8 cellular contexts compared by ENCODE assay signal in the genomic region with DNA sequence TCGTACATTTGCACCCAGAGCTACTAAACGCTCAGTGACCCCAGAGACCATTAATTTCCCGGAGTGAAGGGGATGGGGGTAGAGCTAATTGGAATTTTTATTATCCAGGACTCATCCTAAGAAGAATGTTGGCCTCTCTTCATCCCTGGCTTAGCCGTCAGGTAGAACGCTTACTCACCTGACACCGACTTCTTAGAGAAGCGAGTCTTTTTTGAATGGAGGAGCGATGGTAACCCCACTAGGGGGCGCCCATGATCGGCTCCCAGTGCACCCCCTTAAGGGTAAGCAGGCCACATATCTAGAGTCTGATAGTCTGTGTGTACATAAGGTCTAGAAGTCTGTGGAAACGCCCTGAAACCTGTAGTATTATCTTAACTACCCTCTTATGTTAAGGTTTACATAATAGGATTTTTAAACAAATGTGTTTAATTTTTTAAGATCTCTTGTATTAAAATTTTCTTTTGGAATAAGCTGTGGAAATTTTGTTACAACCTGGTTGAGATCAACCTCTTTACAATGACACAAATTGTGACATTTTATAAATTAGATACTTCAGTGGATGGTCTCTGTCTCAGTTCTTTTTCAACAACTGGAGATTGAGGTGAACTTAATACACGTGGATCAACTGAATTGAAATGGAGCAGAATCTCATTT.
A peak's percentile ranks its signal among the peaks of the same experiment; 100 is the strongest.
DNase-seq lines count a peak whose midpoint lies in the region; ATAC-seq and TF ChIP-seq lines count a peak whose summit lies in the region.

No MANE protein-coding gene starts in this region.

- no peak overlapping the region for H3K27ac Mint-ChIP-seq in CD8-positive, alpha-beta memory T cell
- no peak overlapping the region for H3K27ac Mint-ChIP-seq in activated naive CD8-positive, alpha-beta T cell treated with anti-CD3 and anti-CD28 coated beads, Interleukin-2, amount 50 U/mL, for 24 hours

- no peak overlapping the region for H2BK20ac ChIP-seq in IMR-90 (ENCODE audit: low read depth, low read length)

- no peak overlapping the region for H2BK120ac ChIP-seq in IMR-90 (ENCODE audit: low read depth, low read length)

- H3K18ac ChIP-seq in IMR-90 (ENCODE audit: low read depth, low read length): no peak overlapping the region

- no peak overlapping the region for H3K4me3 ChIP-seq in CD8-positive, alpha-beta memory T cell (ENCODE audit: low read length)
- H3K4me3 ChIP-seq in IMR-90 (ENCODE audit: insufficient read depth, low read depth, low read length) (no peak overlapping the region), ovary (no peak overlapping the region)

- POLR2A ChIA-PET in CD8-positive, alpha-beta memory T cell (lab: Charles Lee): no interaction called here
- POLR2A ChIA-PET in IMR-90 (lab: Charles Lee; ENCODE audit: unreplicated experiment): no interaction called here

- H3K4me3 Mint-ChIP-seq in CD8-positive, alpha-beta memory T cell: no peak overlapping the region
- no peak overlapping the region for H3K4me3 Mint-ChIP-seq in activated naive CD8-positive, alpha-beta T cell treated with anti-CD3 and anti-CD28 coated beads, Interleukin-2, amount 50 U/mL, for 24 hours

- H3K4me1 ChIP-seq in CD8-positive, alpha-beta memory T cell (ENCODE audit: insufficient read depth, low read length): no peaks in the 10 kb centered on the region
- H3K4me1 ChIP-seq in IMR-90 (ENCODE audit: control insufficient read depth, insufficient read depth, low read length) (no peaks in the 10 kb centered on the region), ovary (ENCODE audit: insufficient read depth) (no peaks in the 10 kb centered on the region)

- no peaks in the 10 kb centered on the region for H3K36me3 ChIP-seq in CD8-positive, alpha-beta memory T cell (ENCODE audit: insufficient read depth, low read length)
- H3K36me3 ChIP-seq in IMR-90 (ENCODE audit: control insufficient read depth, insufficient read depth, low read length): no peaks in the 10 kb centered on the region; the same call in 1 of the 2 replicates
- H3K36me3 ChIP-seq in ovary: no peaks in the 10 kb centered on the region

- H2AK9ac ChIP-seq in IMR-90 (replicated peaks; ENCODE audit: low read depth, low read length, poor library complexity): no peak overlapping the region

- H2BK15ac ChIP-seq in IMR-90 (ENCODE audit: low read depth, low read length): no peak overlapping the region

- H2AK5ac ChIP-seq in IMR-90 (ENCODE audit: low read depth, low read length): no peak overlapping the region

- no peaks in the 10 kb centered on the region for H3K79me1 ChIP-seq in IMR-90 (ENCODE audit: low read depth in 1 of 2, low read length in 2 of 2)

- no peak overlapping the region for H3K4ac ChIP-seq in IMR-90 (ENCODE audit: low read depth, low read length)

- no peak overlapping the region for H4K5ac ChIP-seq in IMR-90 (ENCODE audit: low read depth, low read length)

- no peak overlapping the region for H3K27ac ChIP-seq in CD8-positive, alpha-beta memory T cell (ENCODE audit: low read depth, low read length)
- H3K27ac ChIP-seq in IMR-90 (ENCODE audit: insufficient read depth, low read length) (no peak overlapping the region), ovary (no peak overlapping the region)

- no CpG with 5 or more reads among the region's 12 CpGs for WGBS in IMR-90 (ENCODE audit: extremely low coverage in 2 of 2, insufficient read length in 1 of 2), 2 experiments
- 49% methylated on average over 12 of the region's 12 CpGs for WGBS in ovary, 3 donors

- peaks cover 0 to 3% (median 0%) of the 10 kb centered on the region in 5 donors for H3K9me3 Mint-ChIP-seq in CD8-positive, alpha-beta memory T cell
- no peaks in the 10 kb centered on the region for H3K9me3 Mint-ChIP-seq in activated naive CD8-positive, alpha-beta T cell treated with anti-CD3 and anti-CD28 coated beads, Interleukin-2, amount 50 U/mL, for 24 hours

- peak; percentile 60 for TF ChIP-seq RAD21 in IMR-90 (IDR thresholded peaks at IDR 0.05; ENCODE audit: low read length)

- no peak overlapping the region for H3K4me2 ChIP-seq in IMR-90 (ENCODE audit: low read depth, low read length)

- CTCF ChIA-PET in CD8-positive, alpha-beta memory T cell (lab: Charles Lee): interaction anchor here (1.1 to 1.5 kb wide), 3 partner anchors 19 to 243 kb away, joined by 3 read pairs; no protein-coding TSS in a partner anchor
- CTCF ChIA-PET in IMR-90 (lab: Yijun Ruan, JAX): interaction anchor here (0.6 kb wide), 1 partner anchor 120 kb away, joined by 3 read pairs; no protein-coding TSS in a partner anchor

- peak in 4 of 5 donors; percentile 5 to 52 (median 16) for DNase-seq in CD8-positive, alpha-beta memory T cell
- DNase-seq in IMR-90 (no peak), SW480 (ENCODE audit: low spot score) (peak; percentile 36), iPS DF 4.7 (ENCODE audit: extremely low read depth, low spot score) (peak; percentile 22), ovary (no peak)
- peak; percentile 77 for DNase-seq in activated naive CD8-positive, alpha-beta T cell treated with anti-CD3 and anti-CD28 coated beads, Interleukin-2, amount 50 U/mL, for 24 hours
- peak; percentile 51 to 67 for DNase-seq in stimulated activated CD4-positive, alpha-beta T cell treated with anti-CD3 and anti-CD28 coated beads, Interleukin-1b, Interleukin-23, amount 100 ng/mL, for 4 hours (ENCODE audit: low read depth in 2 of 2)

- H3K27me3 ChIP-seq in CD8-positive, alpha-beta memory T cell (ENCODE audit: insufficient read depth, low read length, poor library complexity, severe bottlenecking): no peaks in the 10 kb centered on the region
- H3K27me3 ChIP-seq in IMR-90 (ENCODE audit: control insufficient read depth, insufficient read depth, low read length) (no peaks in the 10 kb centered on the region), ovary (no peaks in the 10 kb centered on the region)

- H3K9me1 ChIP-seq in IMR-90 (ENCODE audit: insufficient read depth, low read length): no peaks in the 10 kb centered on the region

- peaks cover 0 to 15% (median 4%) of the 10 kb centered on the region in 3 donors for H3K36me3 Mint-ChIP-seq in CD8-positive, alpha-beta memory T cell
- peaks cover 2% of the 10 kb centered on the region for H3K36me3 Mint-ChIP-seq in activated naive CD8-positive, alpha-beta T cell treated with anti-CD3 and anti-CD28 coated beads, Interleukin-2, amount 50 U/mL, for 24 hours (ENCODE audit: low read depth)

- in situ Hi-C loops in IMR-90 (cut with MboI; ENCODE audit: low sequenced_read_pairs): no loop called here

- H4K8ac ChIP-seq in IMR-90 (ENCODE audit: low read depth in 2 of 2, low read length in 2 of 2): no peak overlapping the region

- no peak overlapping the region for H3K23ac ChIP-seq in IMR-90 (ENCODE audit: low read depth, low read length)

- no peaks in the 10 kb centered on the region for H3K27me3 Mint-ChIP-seq in CD8-positive, alpha-beta memory T cell
- no peaks in the 10 kb centered on the region for H3K27me3 Mint-ChIP-seq in activated naive CD8-positive, alpha-beta T cell treated with anti-CD3 and anti-CD28 coated beads, Interleukin-2, amount 50 U/mL, for 24 hours

- no peak overlapping the region for H2BK5ac ChIP-seq in IMR-90 (ENCODE audit: low read depth, low read length, poor library complexity, severe bottlenecking)

- H2AFZ ChIP-seq in IMR-90 (replicated peaks; ENCODE audit: low read length, poor library complexity): no peak overlapping the region

- no peak overlapping the region for H3K56ac ChIP-seq in IMR-90 (ENCODE audit: extremely low read depth, insufficient read depth, low read length)

- dilution Hi-C loops in IMR-90 (cut with HindIII; ENCODE audit: low sequenced_read_pairs, unreplicated experiment): no loop called here

- no peak overlapping the region for H3K9ac ChIP-seq in IMR-90 (ENCODE audit: low read depth, low read length)

- intact Hi-C loops in IMR-90 (cut with micrococcal nuclease) (loop anchor here (1.0 kb wide), 1 partner anchor 245 kb away; no protein-coding TSS in a partner anchor), ovary (cut with DNase I) (no loop called here)

- no peak overlapping the region for H3K14ac ChIP-seq in IMR-90 (replicated peaks; ENCODE audit: low read depth, low read length)

- TF ChIP-seq POLR2A in IMR-90 (IDR thresholded peaks at IDR 0.05; ENCODE audit: low read depth, low read length) (no peak), ovary (IDR thresholded peaks at IDR 0.05) (no peak)

- H3K4me1 Mint-ChIP-seq in CD8-positive, alpha-beta memory T cell: peaks cover 0 to 13% (median 0%) of the 10 kb centered on the region in 3 donors
- peaks cover 16% of the 10 kb centered on the region for H3K4me1 Mint-ChIP-seq in activated naive CD8-positive, alpha-beta T cell treated with anti-CD3 and anti-CD28 coated beads, Interleukin-2, amount 50 U/mL, for 24 hours

- no peaks in the 10 kb centered on the region for H4K20me1 ChIP-seq in IMR-90 (ENCODE audit: insufficient read depth, low read length)

- no TSS peak for BruUV-seq in IMR-90 (replicated peaks; lab: Mats Ljungman, UMichigan)

- no peak for TF ChIP-seq EP300 in ovary (IDR thresholded peaks at IDR 0.05)

- H3K9me3 ChIP-seq in CD8-positive, alpha-beta memory T cell (ENCODE audit: low read length): no peaks in the 10 kb centered on the region
- H3K9me3 ChIP-seq in IMR-90 (ENCODE audit: control insufficient read depth, insufficient read depth, low read length) (no peaks in the 10 kb centered on the region), ovary (no peaks in the 10 kb centered on the region)

- ATAC-seq in IMR-90 (ENCODE audit: low read depth) (no peak), HG02938 (IDR thresholded peaks at IDR 0.05; ENCODE audit: unreplicated experiment) (no peak)
- peak; percentile 70 for ATAC-seq in activated naive CD8-positive, alpha-beta T cell treated with anti-CD3 and anti-CD28 coated beads, Interleukin-2, amount 50 U/mL, for 24 hours

- no peak overlapping the region for H4K91ac ChIP-seq in IMR-90 (ENCODE audit: insufficient read depth, low read depth, low read length)

- TF ChIP-seq CTCF in IMR-90 (conservative IDR thresholded peaks at IDR 0.05; ENCODE audit: low read depth, low read length) (peak; percentile 49), ovary (IDR thresholded peaks at IDR 0.05) (no peak)

TF ChIP-seq in IMR-90, 13 proteins besides CTCF, POLR2A, EP300 and RAD21 (continues in another document):
- TF ChIP-seq BHLHE40 (IDR thresholded peaks at IDR 0.05; ENCODE audit: low read depth, low read length) (no peak), MAZ (IDR thresholded peaks at IDR 0.05; ENCODE audit: borderline replicate concordance, low read depth, low read length) (no peak), FOS (IDR thresholded peaks at IDR 0.05; ENCODE audit: low read depth, low read length) (no peak), RCOR1 (IDR thresholded peaks at IDR 0.05; ENCODE audit: insufficient replicate concordance, low read length) (no peak), SMC3 (IDR thresholded peaks at IDR 0.05; ENCODE audit: low read depth, low read length) (peak; percentile 64)
- TF ChIP-seq, protein P1, sequence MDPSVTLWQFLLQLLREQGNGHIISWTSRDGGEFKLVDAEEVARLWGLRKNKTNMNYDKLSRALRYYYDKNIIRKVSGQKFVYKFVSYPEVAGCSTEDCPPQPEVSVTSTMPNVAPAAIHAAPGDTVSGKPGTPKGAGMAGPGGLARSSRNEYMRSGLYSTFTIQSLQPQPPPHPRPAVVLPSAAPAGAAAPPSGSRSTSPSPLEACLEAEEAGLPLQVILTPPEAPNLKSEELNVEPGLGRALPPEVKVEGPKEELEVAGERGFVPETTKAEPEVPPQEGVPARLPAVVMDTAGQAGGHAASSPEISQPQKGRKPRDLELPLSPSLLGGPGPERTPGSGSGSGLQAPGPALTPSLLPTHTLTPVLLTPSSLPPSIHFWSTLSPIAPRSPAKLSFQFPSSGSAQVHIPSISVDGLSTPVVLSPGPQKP (IDR thresholded peaks at IDR 0.05; ENCODE audit: borderline replicate concordance, low read depth, low read length): no peak

Comparison
In these comparisons a context has a peak if more than half of its experiments do, and no peak if none do; other contexts are left out.
1. DNase-seq: peak in CD8-positive, alpha-beta memory T cell (4 of 5), SW480 (single experiment), activated naive CD8-positive, alpha-beta T cell treated with anti-CD3 and anti-CD28 coated beads, Interleukin-2, amount 50 U/mL, for 24 hours (single experiment), iPS DF 4.7 (single experiment) and stimulated activated CD4-positive, alpha-beta T cell treated with anti-CD3 and anti-CD28 coated beads, Interleukin-1b, Interleukin-23, amount 100 ng/mL, for 4 hours (2 of 2); none in IMR-90 (single experiment) and ovary (0 of 5).